ENCODE assay signal across 10 cellular contexts in the genomic region with DNA sequence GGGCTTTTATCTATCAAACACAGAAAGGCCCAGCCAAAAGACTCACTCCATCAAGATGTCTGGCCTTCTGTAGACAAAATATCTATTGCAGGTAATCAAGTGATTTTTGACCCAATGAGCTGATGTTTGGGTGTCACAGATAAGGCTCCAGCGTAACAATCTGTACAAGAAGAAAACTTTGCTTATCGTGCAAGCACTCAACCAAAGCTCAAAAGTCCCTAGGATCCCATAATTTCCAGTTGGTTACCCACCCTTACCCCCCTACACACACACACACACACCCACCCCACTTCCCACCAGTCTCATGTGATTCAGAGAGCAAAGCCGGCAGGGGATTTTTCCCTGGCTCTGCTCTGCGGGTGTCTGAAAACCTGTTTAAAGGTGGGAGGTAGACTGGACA. TPM values are rescaled to one million over a fixed set of nuclear protein-coding genes. Genes with fewer than 3 reads are reported as not detected.
DNase-seq lines count a peak whose midpoint lies in the region; ATAC-seq, FAIRE-seq and TF ChIP-seq lines count a peak whose summit lies in the region.
"Had no signal": no experiment of that assay in that cellular context is flagged by ENCODE, and none has a peak within 500 bp of the region (broad histone marks: within the 10 kb centered on the region; RNA-seq: fewer than 3 reads in every experiment).

No MANE protein-coding gene starts in this region.

- TF ChIP-seq CTCF in GM12878 (IDR thresholded peaks at IDR 0.05 in 2 of 3, conservative IDR thresholded peaks at IDR 0.05 in 1 of 3; ENCODE audit: control insufficient read depth in 2 of 3, extremely low read depth in 1 of 3, insufficient read depth in 1 of 3, low read depth in 3 of 3, low read length in 3 of 3) (no peak), natural killer cell (IDR thresholded peaks at IDR 0.05) (no peak), testis (IDR thresholded peaks at IDR 0.05) (no peak), osteoblast (IDR thresholded peaks at IDR 0.05; ENCODE audit: extremely low read depth, low read depth, low read length) (no peak)

- peaks cover 97% of the 10 kb centered on the region for H3K79me2 ChIP-seq in GM12878 (ENCODE audit: control insufficient read depth, insufficient read depth, low read length)
- H3K79me2 ChIP-seq in osteoblast (ENCODE audit: insufficient read depth, low read length): no peaks in the 10 kb centered on the region

- no peaks in the 10 kb centered on the region for H3K27me3 Mint-ChIP-seq in natural killer cell (ENCODE audit: low read depth in 2 of 2)

- peak overlapping the region; percentile 87 for H3K4me3 Mint-ChIP-seq in natural killer cell
- H3K4me3 Mint-ChIP-seq: HFFc6 had no signal

- peak overlapping the region; percentile 94 for H3K4me2 ChIP-seq in GM12878 (ENCODE audit: control insufficient read depth, insufficient read depth)
- H3K4me2 ChIP-seq in osteoblast (ENCODE audit: insufficient read depth, low read length): no peak overlapping the region

- 44% methylated on average over 4 of the region's 4 CpGs for WGBS in GM12878 (ENCODE audit: insufficient coverage, insufficient replicate concordance, low lambda C conversion rate, missing lambda C conversion rate)
- 84 to 87% methylated on average over 4 of the region's 4 CpGs for WGBS in testis, 2 donors

- FAIRE-seq in GM12878 (lab: Jason Lieb, UNC): no peak

- peaks cover 8% of the 10 kb centered on the region for H3K36me3 Mint-ChIP-seq in natural killer cell

- peak overlapping the region; percentile 76 for H3K9ac ChIP-seq in GM12878 (ENCODE audit: control insufficient read depth, insufficient read depth, low read length)

- TF ChIP-seq RAD21 in GM12878 (IDR thresholded peaks at IDR 0.05; ENCODE audit: insufficient read depth, low read depth, low read length): no peak

- SMC1A ChIA-PET in GM12878 (lab: Charles Lee; ENCODE audit: uncharacterized antibody, unreplicated experiment): interaction anchor here (0.8 to 2.0 kb wide), 11 partner anchors 21 to 80 kb away, joined by 3 to 11 read pairs (median 3); no protein-coding TSS in a partner anchor

- TF ChIP-seq POLR2A in GM12878 (IDR thresholded peaks at IDR 0.05; ENCODE audit: low read depth, low read length) (no peak), testis (IDR thresholded peaks at IDR 0.05) (no peak)

- H3K36me3 ChIP-seq in GM12878 (ENCODE audit: control insufficient read depth in 2 of 2, insufficient read depth in 2 of 2, low read length in 1 of 2) (peaks cover 0 to 24% of the 10 kb centered on the region in 2 experiments), testis (ENCODE audit: low read depth, missing control alignments) (no peaks in the 10 kb centered on the region), osteoblast (ENCODE audit: insufficient read depth, low read length) (no peaks in the 10 kb centered on the region)

- BruUV-seq in GM12878 (replicated peaks; lab: Mats Ljungman, UMichigan): no TSS peak

- H3K4me1 Mint-ChIP-seq in natural killer cell: peaks cover 66 to 86% of the 10 kb centered on the region in 2 donors

- H3K9me3 Mint-ChIP-seq in natural killer cell: no peaks in the 10 kb centered on the region
- H3K9me3 Mint-ChIP-seq: HFFc6 had no signal

- peak; percentile 43 for DNase-seq in stimulated activated CD4-positive, alpha-beta T cell treated with anti-CD3 and anti-CD28 coated beads, Interleukin-4, amount 100 ng/mL, for 1 hour
- DNase-seq in stimulated activated CD4-positive, alpha-beta T cell treated with anti-CD3 and anti-CD28 coated beads, Interleukin-4, amount 100 ng/mL, for 24 hours: no peak
- DNase-seq in GM12878 (ENCODE audit: low read depth, low spot score): no peak
- DNase-seq in natural killer cell: no peak
- DNase-seq in middle frontal gyrus (ENCODE audit: extremely low spot score, low spot score): no peak
- DNase-seq in testis: no peak
- DNase-seq in osteoblast (ENCODE audit: insufficient read length, low spot score, missing footprints): no peak
- DNase-seq: HFFc6 had no signal

- peaks cover 29% of the 10 kb centered on the region for H3K4me1 ChIP-seq in GM12878 (ENCODE audit: control insufficient read depth, insufficient read depth, low read length)
- H3K4me1 ChIP-seq in testis: peaks cover 11% of the 10 kb centered on the region
- H3K4me1 ChIP-seq in osteoblast (ENCODE audit: insufficient read depth, low read length): no peaks in the 10 kb centered on the region

- H3K27me3 ChIP-seq in GM12878 (replicated peaks in 1 of 2; ENCODE audit: control insufficient read depth in 2 of 2, insufficient read depth in 2 of 2, low read length in 1 of 2) (no peaks in the 10 kb centered on the region), testis (no peaks in the 10 kb centered on the region), osteoblast (ENCODE audit: insufficient read depth, low read length) (peaks cover 4% of the 10 kb centered on the region)

- no peak overlapping the region for H2AFZ ChIP-seq in GM12878 (ENCODE audit: control insufficient read depth, low read depth, low read length)
- no peak overlapping the region for H2AFZ ChIP-seq in osteoblast (ENCODE audit: low read length)

- no peaks in the 10 kb centered on the region; the same call in 1 of the 2 replicates for H4K20me1 ChIP-seq in GM12878 (ENCODE audit: control insufficient read depth, insufficient read depth)
- no peaks in the 10 kb centered on the region for H4K20me1 ChIP-seq in osteoblast (ENCODE audit: insufficient read depth, low read length)

- H3K27ac ChIP-seq in GM12878 (ENCODE audit: control insufficient read depth, insufficient read depth): peak overlapping the region; percentile 76
- no peak overlapping the region for H3K27ac ChIP-seq in testis
- H3K27ac ChIP-seq in osteoblast (ENCODE audit: low read depth, low read length): no peak overlapping the region
- H3K27ac ChIP-seq: C4-2B had no signal

- H3K4me3 ChIP-seq in GM12878: peak overlapping the region; percentile 98
- H3K4me3 ChIP-seq in testis: no peak overlapping the region
- no peak overlapping the region for H3K4me3 ChIP-seq in osteoblast (ENCODE audit: insufficient read depth, low read length)

- in situ Hi-C loops in GM12878 (cut with MboI): loop anchor here (10.0 kb wide), 1 partner anchor 91 kb away; no protein-coding TSS in a partner anchor

- H3K9me3 ChIP-seq in GM12878 (replicated peaks; ENCODE audit: control insufficient read depth, insufficient read depth, low read length): no peaks in the 10 kb centered on the region
- H3K9me3 ChIP-seq in testis: no peaks in the 10 kb centered on the region
- no peaks in the 10 kb centered on the region for H3K9me3 ChIP-seq in osteoblast (ENCODE audit: low read depth, low read length)

- POLR2A ChIA-PET in GM12878 (lab: Charles Lee): interaction anchor here (0.8 to 1.7 kb wide), 6 partner anchors 21 to 90 kb away, joined by 3 to 6 read pairs (median 4); no protein-coding TSS in a partner anchor

- CTCF ChIA-PET in GM12878 (lab: Yijun Ruan, JAX): interaction anchor here (0.8 to 2.5 kb wide), 4 partner anchors 44 to 100 kb away, joined by 3 to 8 read pairs (median 6); no protein-coding TSS in a partner anchor

- TF ChIP-seq EP300 in GM12878 (IDR thresholded peaks at IDR 0.05; ENCODE audit: borderline replicate concordance in 1 of 2, control insufficient read depth in 1 of 2, low read depth in 2 of 2, low read length in 2 of 2): peak in 1 of 2 experiments; percentile 69; a peak in 1 of 4 replicates

- intact Hi-C loops in GM12878 (cut with micrococcal nuclease; ENCODE audit: unreplicated experiment) (loop anchor here (2.0 to 10.0 kb wide), 3 partner anchors 21 to 329 kb away; partner anchors contain the start of gene PARP1), natural killer cell (cut with micrococcal nuclease) (loop anchor here (10.0 kb wide), 1 partner anchor 91 kb away; no protein-coding TSS in a partner anchor), testis (cut with DNase I; ENCODE audit: low total_unique reads) (loop anchor here (10.0 kb wide), 1 partner anchor 89 kb away; no protein-coding TSS in a partner anchor)

- H3K27ac Mint-ChIP-seq in natural killer cell: peak overlapping the region; percentile 84 to 86
- H3K27ac Mint-ChIP-seq: HFFc6 had no signal

- RAD21 ChIA-PET in GM12878 (lab: Charles Lee; ENCODE audit: unreplicated experiment): interaction anchor here (0.6 to 3.5 kb wide), 9 partner anchors 21 to 150 kb away, joined by 3 to 16 read pairs (median 3); no protein-coding TSS in a partner anchor

- ATAC-seq in GM12878 (peak; percentile 5), natural killer cell (no peak), HG03432 (IDR thresholded peaks at IDR 0.05; ENCODE audit: unreplicated experiment) (no peak)

RNA-seq across cellular contexts. Expression of gene ITPKB, which starts 5.8 kb away (rescaled TPM):
- total RNA-seq in GM12878 (2013; cell fraction: nucleolus; rRNA removed): 128 and 140 TPM in 2 replicates
- total RNA-seq in GM12878 (2014; rRNA removed): 16.5 and 17.5 TPM in 2 replicates
- 14.2 and 14.6 TPM in 2 replicates for total RNA-seq in GM12878 (2014; rRNA removed; fragmentation: Illumina TruSeq; extraction: Trizol)
- total RNA-seq in GM12878 (2021): 34.4 and 38.7 TPM in 2 replicates
- 4.5 TPM for polyA plus RNA-seq in GM12878 (2011; ENCODE audit: low read depth)
- 8.8 and 11.6 TPM in 2 replicates for polyA plus RNA-seq in GM12878 (2011; rRNA removed)
- polyA plus RNA-seq in GM12878 (2011; cell fraction: cytosol; rRNA removed): 12.4 and 12.8 TPM in 2 replicates
- 20.1 and 27.3 TPM in 2 replicates for polyA plus RNA-seq in GM12878 (2011; cell fraction: nucleus; rRNA removed)
- 10.6 and 14.4 TPM in 2 replicates for polyA plus RNA-seq in GM12878 (2012)
- polyA plus RNA-seq in GM12878 (2014; fragmentation: Illumina TruSeq; extraction: Trizol): 8.8 and 14.7 TPM in 2 replicates
- polyA plus RNA-seq in GM12878 (2014; fragmentation: Nextera tagmentation; extraction: Ambion mirVana): 1 to 10 TPM; 1.3 TPM
- 20.3 and 20.9 TPM in 2 replicates for polyA plus RNA-seq in GM12878 (2014; rRNA removed)
- polyA plus RNA-seq in GM12878 (2016; fragmentation: Nextera tagmentation; extraction: Ambion mirVana): 1 to 10 TPM; 2.2 to 5.2 TPM
- 18.1 and 33.2 TPM in 2 replicates for polyA minus RNA-seq in GM12878 (2011; rRNA and poly(A)+ RNA removed)
- 11.4 and 12.6 TPM in 2 replicates for polyA minus RNA-seq in GM12878 (2011; cell fraction: cytosol; rRNA and poly(A)+ RNA removed)
- polyA minus RNA-seq in GM12878 (2011; cell fraction: nucleus; rRNA and poly(A)+ RNA removed): 28.3 and 47.7 TPM in 2 replicates
- 100 to 1,000 TPM in 1 of 3 donors, 10 to 100 TPM in 2; 92.2 to 133 (median 99.0) TPM for total RNA-seq in natural killer cell
- total RNA-seq in testis: 10 to 100 TPM; 13.5 to 18.0 TPM
- 11.4 TPM for polyA plus RNA-seq in testis (ENCODE audit: insufficient read depth, low read depth, low replicate concordance)
- total RNA-seq in osteoblast: 6.2 and 7.1 TPM in 2 replicates
